Comparison of ENCODE assay signal across 25 cellular contexts in the genomic region with DNA sequence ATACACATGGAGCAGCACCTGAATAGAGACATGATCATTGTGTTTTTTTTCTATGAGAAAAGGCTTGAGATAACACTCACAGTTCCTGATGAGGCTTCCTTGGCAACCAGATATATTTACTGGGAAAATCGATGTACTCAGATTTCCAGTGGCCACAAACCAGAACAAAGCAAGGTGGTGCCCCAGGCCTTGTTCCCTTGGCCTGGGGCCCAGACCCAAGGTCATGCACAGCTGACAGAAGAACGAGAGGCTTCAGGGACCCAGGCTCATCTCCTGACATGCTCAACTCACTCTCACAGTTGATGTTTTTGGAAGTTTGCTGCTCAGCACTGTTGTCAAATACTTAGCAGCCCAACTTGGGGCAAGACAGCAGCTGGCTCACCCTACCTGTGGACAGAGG.
"Had no signal": no experiment of that assay in that cellular context is flagged by ENCODE, and none has a peak within 500 bp of the region (broad histone marks: within the 10 kb centered on the region; RNA-seq: fewer than 3 reads in every experiment).

No MANE protein-coding gene starts in this region.

- H3K27ac Mint-ChIP-seq: activated CD4-positive, alpha-beta memory T cell treated with anti-CD3 and anti-CD28 coated beads for 36 hours; activated CD4-positive, alpha-beta T cell treated with anti-CD3 and anti-CD28 coated beads, Interleukin-2, amount 10 ng/mL, durations not matched to agents 24 days and 14 days; activated naive CD4-positive, alpha-beta T cell treated with anti-CD3 and anti-CD28 coated beads, Interleukin-2, amount 10 ng/mL, durations not matched to agents 7 days and 5 days; activated naive CD8-positive, alpha-beta T cell treated with anti-CD3 and anti-CD28 coated beads, Interleukin-2, amount 10 ng/mL, durations not matched to agents 7 days and 5 days; activated T-cell treated with anti-CD3 and anti-CD28 coated beads, Interleukin-2, amount 50 U/mL, for 24 hours; naive B cell; nephron progenitor cell; progenitor cell of endocrine pancreas; T-helper 17 cell had no signal

- H3K27me3 Mint-ChIP-seq: activated CD4-positive, alpha-beta memory T cell treated with anti-CD3 and anti-CD28 coated beads for 36 hours; activated CD4-positive, alpha-beta T cell treated with anti-CD3 and anti-CD28 coated beads, Interleukin-2, amount 10 ng/mL, durations not matched to agents 24 days and 14 days; activated naive CD4-positive, alpha-beta T cell treated with anti-CD3 and anti-CD28 coated beads, Interleukin-2, amount 10 ng/mL, durations not matched to agents 7 days and 5 days; activated naive CD8-positive, alpha-beta T cell treated with anti-CD3 and anti-CD28 coated beads, Interleukin-2, amount 10 ng/mL, durations not matched to agents 7 days and 5 days had no signal

- H3K36me3 Mint-ChIP-seq: activated CD4-positive, alpha-beta memory T cell treated with anti-CD3 and anti-CD28 coated beads for 36 hours; activated naive CD4-positive, alpha-beta T cell treated with anti-CD3 and anti-CD28 coated beads, Interleukin-2, amount 10 ng/mL, durations not matched to agents 7 days and 5 days; activated naive CD8-positive, alpha-beta T cell treated with anti-CD3 and anti-CD28 coated beads, Interleukin-2, amount 10 ng/mL, durations not matched to agents 7 days and 5 days; naive B cell had no signal

- ATAC-seq: heart right ventricle, left lung, right lobe of liver, T-helper 17 cell had no signal

- H3K4me3 Mint-ChIP-seq: activated CD4-positive, alpha-beta memory T cell treated with anti-CD3 and anti-CD28 coated beads for 36 hours; activated CD4-positive, alpha-beta T cell treated with anti-CD3 and anti-CD28 coated beads, Interleukin-2, amount 10 ng/mL, durations not matched to agents 24 days and 14 days; activated naive CD4-positive, alpha-beta T cell treated with anti-CD3 and anti-CD28 coated beads, Interleukin-2, amount 10 ng/mL, durations not matched to agents 7 days and 5 days; activated naive CD8-positive, alpha-beta T cell treated with anti-CD3 and anti-CD28 coated beads, Interleukin-2, amount 10 ng/mL, durations not matched to agents 7 days and 5 days; activated T-cell treated with anti-CD3 and anti-CD28 coated beads, Interleukin-2, amount 50 U/mL, for 24 hours; naive B cell; nephron progenitor cell; T-helper 17 cell had no signal

- H3K4me1 Mint-ChIP-seq: activated CD4-positive, alpha-beta T cell treated with anti-CD3 and anti-CD28 coated beads, Interleukin-2, amount 10 ng/mL, durations not matched to agents 24 days and 14 days; activated naive CD4-positive, alpha-beta T cell treated with anti-CD3 and anti-CD28 coated beads, Interleukin-2, amount 10 ng/mL, durations not matched to agents 7 days and 5 days; activated naive CD8-positive, alpha-beta T cell treated with anti-CD3 and anti-CD28 coated beads, Interleukin-2, amount 10 ng/mL, durations not matched to agents 7 days and 5 days; naive B cell; T-helper 17 cell had no signal

- H3K27ac ChIP-seq: brain microvascular endothelial cell, coronary artery, esophagus squamous epithelium, heart right ventricle, left lung, ovary, right lobe of liver, thoracic aorta had no signal

- DNase-seq: activated CD4-positive, alpha-beta memory T cell treated with anti-CD3 and anti-CD28 coated beads for 36 hours; activated CD4-positive, alpha-beta T cell treated with anti-CD3 and anti-CD28 coated beads, Interleukin-2, amount 10 ng/mL, durations not matched to agents 24 days and 14 days; activated CD4-positive, CD25-positive, alpha-beta regulatory T cell treated with anti-CD3 and anti-CD28 coated beads, Interleukin-2, amount 50 U/mL, for 72 hours; activated CD8-positive, alpha-beta memory T cell treated with anti-CD3 and anti-CD28 coated beads, Interleukin-2, amount 50 U/mL, for 48 hours; activated gamma-delta T cell; activated naive CD4-positive, alpha-beta T cell treated with anti-CD3 and anti-CD28 coated beads, Interleukin-2, amount 10 ng/mL, durations not matched to agents 7 days and 5 days; activated naive CD8-positive, alpha-beta T cell treated with anti-CD3 and anti-CD28 coated beads, Interleukin-2, amount 10 ng/mL, durations not matched to agents 7 days and 5 days; activated T-cell treated with anti-CD3 and anti-CD28 coated beads, Interleukin-2, amount 50 U/mL, for 24 hours; brain microvascular endothelial cell; esophagus squamous epithelium; foreskin melanocyte; heart right ventricle; kidney glomerular epithelial cell; left lung; naive B cell; nephron progenitor cell; ovary; right lobe of liver; stimulated activated CD4-positive, alpha-beta T cell treated with anti-CD3 and anti-CD28 coated beads, Interleukin-2, amount 100 ng/mL, for 48 hours; stimulated activated naive CD4-positive, alpha-beta T cell treated with Interleukin-2 at 50 U/mL for 16 hours; T-helper 17 cell; trophoblast cell had no signal

- H3K9me3 Mint-ChIP-seq: activated CD4-positive, alpha-beta memory T cell treated with anti-CD3 and anti-CD28 coated beads for 36 hours; activated CD4-positive, alpha-beta T cell treated with anti-CD3 and anti-CD28 coated beads, Interleukin-2, amount 10 ng/mL, durations not matched to agents 24 days and 14 days; activated naive CD4-positive, alpha-beta T cell treated with anti-CD3 and anti-CD28 coated beads, Interleukin-2, amount 10 ng/mL, durations not matched to agents 7 days and 5 days; activated naive CD8-positive, alpha-beta T cell treated with anti-CD3 and anti-CD28 coated beads, Interleukin-2, amount 10 ng/mL, durations not matched to agents 7 days and 5 days; nephron progenitor cell had no signal
